Comparison of ENCODE assay signal across 1 cellular context in genomic region chr1:43991200-43991475, GRCh38.
TF ChIP-seq lines count a peak whose summit lies in the region.

No MANE protein-coding gene starts in this region.

TF ChIP-seq in HepG2, 621 proteins besides CTCF, POLR2A, EP300 and RAD21 (continues in another document):
- TF ChIP-seq ZNF572 (CRISPR knock-in tag; IDR thresholded peaks at IDR 0.05) (no peak), NFRKB (IDR thresholded peaks at IDR 0.05) (no peak), RBM22 (optimal IDR thresholded peaks at IDR 0.05; ENCODE audit: low read length) (peak; percentile 71), ZSCAN30 (CRISPR knock-in tag; IDR thresholded peaks at IDR 0.05) (peak; percentile 41; the same call in 1 of the 2 replicates), ZBTB1 (CRISPR knock-in tag; IDR thresholded peaks at IDR 0.05; ENCODE audit: borderline replicate concordance) (no peak), ZBTB42 (CRISPR knock-in tag; IDR thresholded peaks at IDR 0.05) (no peak), MLX (CRISPR knock-in tag; IDR thresholded peaks at IDR 0.05) (no peak), SP1 (IDR thresholded peaks at IDR 0.05) (no peak), SP1 (CRISPR knock-in tag; IDR thresholded peaks at IDR 0.05) (no peak), ZNF263 (CRISPR knock-in tag; IDR thresholded peaks at IDR 0.05) (no peak), ZNF326 (CRISPR knock-in tag; IDR thresholded peaks at IDR 0.05; ENCODE audit: borderline replicate concordance) (no peak), ZNF557 (CRISPR knock-in tag; IDR thresholded peaks at IDR 0.05) (0 out of 2 replicates have a peak, but pooled peaks have one; percentile 5), RARG (CRISPR knock-in tag; IDR thresholded peaks at IDR 0.05; ENCODE audit: low read depth) (no peak), ZNF710 (CRISPR knock-in tag; IDR thresholded peaks at IDR 0.05; ENCODE audit: borderline replicate concordance) (0 out of 2 replicates have a peak, but pooled peaks have one; percentile 5), ZNF343 (CRISPR knock-in tag; IDR thresholded peaks at IDR 0.05) (no peak), RXRA (CRISPR knock-in tag; IDR thresholded peaks at IDR 0.05) (no peak), PBX3 (CRISPR knock-in tag; IDR thresholded peaks at IDR 0.05; ENCODE audit: borderline replicate concordance) (no peak), ZNF512 (CRISPR knock-in tag; IDR thresholded peaks at IDR 0.05) (no peak), U2AF1 (optimal IDR thresholded peaks at IDR 0.05; ENCODE audit: low read depth, low read length) (no peak), ZNF407 (CRISPR knock-in tag; IDR thresholded peaks at IDR 0.05; ENCODE audit: not compliant biosample characterization) (no peak), ZNF207 (IDR thresholded peaks at IDR 0.05; ENCODE audit: borderline replicate concordance) (no peak), ZNF282 (IDR thresholded peaks at IDR 0.05; ENCODE audit: partially characterized antibody) (no peak), HMGA1 (CRISPR knock-in tag; conservative IDR thresholded peaks at IDR 0.05) (no peak), TOPORS (CRISPR knock-in tag; IDR thresholded peaks at IDR 0.05) (0 out of 2 replicates have a peak, but pooled peaks have one; percentile 20), GFI1 (CRISPR knock-in tag; IDR thresholded peaks at IDR 0.05; ENCODE audit: borderline replicate concordance) (no peak), ZNF276 (CRISPR knock-in tag; IDR thresholded peaks at IDR 0.05; ENCODE audit: low read depth) (no peak), ZSCAN25 (CRISPR knock-in tag; IDR thresholded peaks at IDR 0.05) (no peak), ZNF776 (CRISPR knock-in tag; IDR thresholded peaks at IDR 0.05) (no peak), KDM3A (CRISPR knock-in tag; IDR thresholded peaks at IDR 0.05; ENCODE audit: low read depth) (no peak), IRF2 (CRISPR knock-in tag; IDR thresholded peaks at IDR 0.05) (no peak), POLR2G (IDR thresholded peaks at IDR 0.05; ENCODE audit: low read depth, low read length) (peak; percentile 69; the same call in 1 of the 2 replicates)
- TF ChIP-seq, protein P1, sequence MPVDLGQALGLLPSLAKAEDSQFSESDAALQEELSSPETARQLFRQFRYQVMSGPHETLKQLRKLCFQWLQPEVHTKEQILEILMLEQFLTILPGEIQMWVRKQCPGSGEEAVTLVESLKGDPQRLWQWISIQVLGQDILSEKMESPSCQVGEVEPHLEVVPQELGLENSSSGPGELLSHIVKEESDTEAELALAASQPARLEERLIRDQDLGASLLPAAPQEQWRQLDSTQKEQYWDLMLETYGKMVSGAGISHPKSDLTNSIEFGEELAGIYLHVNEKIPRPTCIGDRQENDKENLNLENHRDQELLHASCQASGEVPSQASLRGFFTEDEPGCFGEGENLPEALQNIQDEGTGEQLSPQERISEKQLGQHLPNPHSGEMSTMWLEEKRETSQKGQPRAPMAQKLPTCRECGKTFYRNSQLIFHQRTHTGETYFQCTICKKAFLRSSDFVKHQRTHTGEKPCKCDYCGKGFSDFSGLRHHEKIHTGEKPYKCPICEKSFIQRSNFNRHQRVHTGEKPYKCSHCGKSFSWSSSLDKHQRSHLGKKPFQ (CRISPR knock-in tag; IDR thresholded peaks at IDR 0.05; ENCODE audit: insufficient replicate concordance): peak; percentile 41
- TF ChIP-seq, protein P2, sequence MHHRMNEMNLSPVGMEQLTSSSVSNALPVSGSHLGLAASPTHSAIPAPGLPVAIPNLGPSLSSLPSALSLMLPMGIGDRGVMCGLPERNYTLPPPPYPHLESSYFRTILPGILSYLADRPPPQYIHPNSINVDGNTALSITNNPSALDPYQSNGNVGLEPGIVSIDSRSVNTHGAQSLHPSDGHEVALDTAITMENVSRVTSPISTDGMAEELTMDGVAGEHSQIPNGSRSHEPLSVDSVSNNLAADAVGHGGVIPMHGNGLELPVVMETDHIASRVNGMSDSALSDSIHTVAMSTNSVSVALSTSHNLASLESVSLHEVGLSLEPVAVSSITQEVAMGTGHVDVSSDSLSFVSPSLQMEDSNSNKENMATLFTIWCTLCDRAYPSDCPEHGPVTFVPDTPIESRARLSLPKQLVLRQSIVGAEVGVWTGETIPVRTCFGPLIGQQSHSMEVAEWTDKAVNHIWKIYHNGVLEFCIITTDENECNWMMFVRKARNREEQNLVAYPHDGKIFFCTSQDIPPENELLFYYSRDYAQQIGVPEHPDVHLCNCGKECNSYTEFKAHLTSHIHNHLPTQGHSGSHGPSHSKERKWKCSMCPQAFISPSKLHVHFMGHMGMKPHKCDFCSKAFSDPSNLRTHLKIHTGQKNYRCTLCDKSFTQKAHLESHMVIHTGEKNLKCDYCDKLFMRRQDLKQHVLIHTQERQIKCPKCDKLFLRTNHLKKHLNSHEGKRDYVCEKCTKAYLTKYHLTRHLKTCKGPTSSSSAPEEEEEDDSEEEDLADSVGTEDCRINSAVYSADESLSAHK (CRISPR knock-in tag; IDR thresholded peaks at IDR 0.05; ENCODE audit: borderline replicate concordance): no peak
